15 cellular contexts compared by ENCODE assay signal in genomic region chr5:137613554-137614265, GRCh38.
DNase-seq lines count a peak whose midpoint lies in the region; ATAC-seq lines count a peak whose summit lies in the region.
"Had no signal": no experiment of that assay in that cellular context is flagged by ENCODE, and none has a peak within 500 bp of the region (broad histone marks: within the 10 kb centered on the region; RNA-seq: fewer than 3 reads in every experiment).

No MANE protein-coding gene starts in this region.

- H3K27ac Mint-ChIP-seq in activated T-cell treated with anti-CD3 and anti-CD28 coated beads, Interleukin-2, amount 50 U/mL, for 24 hours, result peak overlapping the region; percentile 40
- H3K27ac Mint-ChIP-seq: activated CD4-positive, alpha-beta T cell treated with anti-CD3 and anti-CD28 coated beads, Interleukin-2, amount 10 ng/mL, durations not matched to agents 7 days and 5 days; activated naive CD8-positive, alpha-beta T cell; natural killer cell had no signal

- peaks cover 2% of the 10 kb centered on the region for H3K27me3 Mint-ChIP-seq in activated T-cell treated with anti-CD3 and anti-CD28 coated beads, Interleukin-2, amount 50 U/mL, for 24 hours
- H3K27me3 Mint-ChIP-seq: activated naive CD8-positive, alpha-beta T cell had no signal

- no peaks in the 10 kb centered on the region for H3K36me3 Mint-ChIP-seq in activated T-cell treated with anti-CD3 and anti-CD28 coated beads, Interleukin-2, amount 50 U/mL, for 24 hours (ENCODE audit: low read depth)
- H3K36me3 Mint-ChIP-seq: activated naive CD8-positive, alpha-beta T cell; natural killer cell had no signal

- no peak for DNase-seq in activated T-cell treated with anti-CD3 and anti-CD28 coated beads, Interleukin-2, amount 50 U/mL, for 24 hours
- no peak for DNase-seq in activated T-cell treated with anti-CD3 and anti-CD28 coated beads, Interleukin-2, amount 50 U/mL, for 1 hour
- peak; percentile 95 for DNase-seq in MV-4-11 (lab: John Stamatoyannopoulos, UW)
- DNase-seq in ecto neural progenitor cell (ENCODE audit: low spot score), result peak; percentile 32
- DNase-seq in stimulated activated naive CD8-positive, alpha-beta T cell treated with anti-CD3 and anti-CD28 coated beads, Interleukin-15, Interleukin-2, amounts not matched to agents 100 U/mL and 50 U/mL, for 24 hours, result no peak
- no peak for DNase-seq in NK-92 treated with Interleukin-12 subunit alpha and Interleukin-12 subunit beta, amount 100 ng/mL, for 24 hours (lab: John Stamatoyannopoulos, UW)
- DNase-seq in globus pallidus (ENCODE audit: low spot score), result no peak
- DNase-seq: activated CD4-positive, alpha-beta T cell treated with anti-CD3 and anti-CD28 coated beads, Interleukin-2, amount 10 ng/mL, durations not matched to agents 7 days and 5 days; colonic mucosa; foreskin melanocyte; natural killer cell; NCI-H1048; NCI-H510A treated with DMSO at 0.1 percent for 48 hours had no signal

- peak; percentile 64 for ATAC-seq in stimulated activated naive CD8-positive, alpha-beta T cell treated with anti-CD3 and anti-CD28 coated beads, Interleukin-15, Interleukin-2, amounts not matched to agents 100 U/mL and 50 U/mL, for 24 hours
- no peak for ATAC-seq in HG03460 (IDR thresholded peaks at IDR 0.05; ENCODE audit: unreplicated experiment)

- H3K9me3 Mint-ChIP-seq in activated T-cell treated with anti-CD3 and anti-CD28 coated beads, Interleukin-2, amount 50 U/mL, for 24 hours, result no peaks in the 10 kb centered on the region
- H3K9me3 Mint-ChIP-seq: activated CD4-positive, alpha-beta T cell treated with anti-CD3 and anti-CD28 coated beads, Interleukin-2, amount 10 ng/mL, durations not matched to agents 7 days and 5 days; natural killer cell had no signal

- no peak overlapping the region for H3K4me3 Mint-ChIP-seq in activated T-cell treated with anti-CD3 and anti-CD28 coated beads, Interleukin-2, amount 50 U/mL, for 24 hours
- H3K4me3 Mint-ChIP-seq: activated CD4-positive, alpha-beta T cell treated with anti-CD3 and anti-CD28 coated beads, Interleukin-2, amount 10 ng/mL, durations not matched to agents 7 days and 5 days; activated naive CD8-positive, alpha-beta T cell; natural killer cell had no signal

- peaks cover 3% of the 10 kb centered on the region for H3K4me1 Mint-ChIP-seq in activated T-cell treated with anti-CD3 and anti-CD28 coated beads, Interleukin-2, amount 50 U/mL, for 24 hours (ENCODE audit: low read depth)

Comparison
In these comparisons a context has a peak if more than half of its experiments do, and no peak if none do; other contexts are left out.
1. DNase-seq: peak in MV-4-11 (single experiment) and ecto neural progenitor cell (single experiment); none in activated T-cell treated with anti-CD3 and anti-CD28 coated beads, Interleukin-2, amount 50 U/mL, for 24 hours (single experiment), activated T-cell treated with anti-CD3 and anti-CD28 coated beads, Interleukin-2, amount 50 U/mL, for 1 hour (single experiment), stimulated activated naive CD8-positive, alpha-beta T cell treated with anti-CD3 and anti-CD28 coated beads, Interleukin-15, Interleukin-2, amounts not matched to agents 100 U/mL and 50 U/mL, for 24 hours (single experiment), NK-92 treated with Interleukin-12 subunit alpha and Interleukin-12 subunit beta, amount 100 ng/mL, for 24 hours (single experiment) and globus pallidus (single experiment).